29 cellular contexts compared by ENCODE assay signal in genomic region chr17:79535728-79536025, GRCh38.
"Had no signal": no experiment of that assay in that cellular context is flagged by ENCODE, and none has a peak within 500 bp of the region (broad histone marks: within the 10 kb centered on the region; RNA-seq: fewer than 3 reads in every experiment).

No MANE protein-coding gene starts in this region.

- H3K27me3 ChIP-seq: pancreas, right lobe of liver, sigmoid colon, testis, uterus had no signal

- H3K9me3 Mint-ChIP-seq: naive B cell; naive thymus-derived CD8-positive, alpha-beta T cell; nephron progenitor cell; neural crest cell; stimulated activated memory B cell treated with anti-CD40 and anti-IgM and Interleukin-4, amounts not matched to agents 10 μg/mL and 1 μg/mL and 100 μg/mL, for 72 hours; stimulated activated naive CD8-positive, alpha-beta T cell treated with anti-CD3 and anti-CD28 coated beads, Interleukin-15, amount 100 ng/mL, for 72 hours; type B pancreatic cell had no signal

- ATAC-seq: naive thymus-derived CD8-positive, alpha-beta T cell; pancreas; psoas muscle; right cardiac atrium; right lobe of liver; stimulated activated memory B cell treated with anti-CD40 and anti-IgM and Interleukin-4, amounts not matched to agents 10 μg/mL and 1 μg/mL and 100 μg/mL, for 72 hours; stimulated activated naive CD8-positive, alpha-beta T cell treated with anti-CD3 and anti-CD28 coated beads, Interleukin-15, amount 100 ng/mL, for 72 hours; stimulated activated naive CD8-positive, alpha-beta T cell treated with anti-CD3 and anti-CD28 coated beads, Interleukin-15, Interleukin-2, amounts not matched to agents 100 U/mL and 50 U/mL, for 24 hours; upper lobe of right lung had no signal

- H3K4me3 ChIP-seq: pancreas, psoas muscle, right lobe of liver, sigmoid colon, suprapubic skin, testis, tibial artery, transverse colon, upper lobe of right lung, uterus had no signal

- DNase-seq: naive B cell; nephron progenitor cell; occipital lobe; pancreas; right cardiac atrium; sigmoid colon; small intestine; stimulated activated CD4-positive, alpha-beta T cell treated with anti-CD3 and anti-CD28 coated beads, Interleukin-15, amount 100 ng/mL, for 24 hours; stimulated activated CD4-positive, alpha-beta T cell treated with anti-CD3 and anti-CD28 coated beads, Interleukin-2, amount 100 ng/mL, for 24 hours; stimulated activated CD4-positive, alpha-beta T cell treated with anti-CD3 and anti-CD28 coated beads, Interleukin-2, amount 100 ng/mL, for 48 hours; stimulated activated CD4-positive, alpha-beta T cell treated with anti-CD3 and anti-CD28 coated beads, Interleukin-4, amount 100 ng/mL, for 4 hours; stimulated activated CD8-positive, alpha-beta memory T cell treated with anti-CD3 and anti-CD28 coated beads, Interleukin-4, amount 100 ng/mL, for 48 hours; stimulated activated naive CD4-positive, alpha-beta T cell; stimulated activated naive CD8-positive, alpha-beta T cell treated with anti-CD3 and anti-CD28 coated beads, Interleukin-15, amount 100 ng/mL, for 72 hours; stimulated activated naive CD8-positive, alpha-beta T cell treated with anti-CD3 and anti-CD28 coated beads, Interleukin-15, Interleukin-2, amounts not matched to agents 100 U/mL and 50 U/mL, for 24 hours; substantia nigra; testis; tibial artery; transverse colon; upper lobe of right lung; uterus had no signal

- H3K27ac Mint-ChIP-seq: naive thymus-derived CD8-positive, alpha-beta T cell; nephron progenitor cell; progenitor cell of endocrine pancreas; stimulated activated memory B cell treated with anti-CD40 and anti-IgM and Interleukin-4, amounts not matched to agents 10 μg/mL and 1 μg/mL and 100 μg/mL, for 72 hours; type B pancreatic cell had no signal

- H3K36me3 Mint-ChIP-seq: naive B cell; naive thymus-derived CD8-positive, alpha-beta T cell; stimulated activated memory B cell treated with anti-CD40 and anti-IgM and Interleukin-4, amounts not matched to agents 10 μg/mL and 1 μg/mL and 100 μg/mL, for 72 hours; type B pancreatic cell had no signal

- H3K9me3 ChIP-seq: pancreas, psoas muscle, right lobe of liver, sigmoid colon, suprapubic skin, testis, tibial artery, transverse colon, upper lobe of right lung, uterus had no signal

- H3K4me1 Mint-ChIP-seq: naive B cell; naive thymus-derived CD8-positive, alpha-beta T cell; stimulated activated memory B cell treated with anti-CD40 and anti-IgM and Interleukin-4, amounts not matched to agents 10 μg/mL and 1 μg/mL and 100 μg/mL, for 72 hours; stimulated activated naive CD8-positive, alpha-beta T cell treated with anti-CD3 and anti-CD28 coated beads, Interleukin-15, amount 100 ng/mL, for 72 hours had no signal

- H3K36me3 ChIP-seq: pancreas, right lobe of liver, suprapubic skin, tibial artery, transverse colon, upper lobe of right lung, uterus had no signal

- H3K4me3 Mint-ChIP-seq: naive B cell; naive thymus-derived CD8-positive, alpha-beta T cell; nephron progenitor cell; neural crest cell; stimulated activated memory B cell treated with anti-CD40 and anti-IgM and Interleukin-4, amounts not matched to agents 10 μg/mL and 1 μg/mL and 100 μg/mL, for 72 hours; stimulated activated naive CD8-positive, alpha-beta T cell treated with anti-CD3 and anti-CD28 coated beads, Interleukin-15, amount 100 ng/mL, for 72 hours; type B pancreatic cell had no signal

- H3K4me1 ChIP-seq: pancreas, psoas muscle, right lobe of liver, suprapubic skin, testis, tibial artery, transverse colon, upper lobe of right lung, uterus had no signal

- H3K27ac ChIP-seq: pancreas, psoas muscle, right lobe of liver, sigmoid colon, suprapubic skin, testis, tibial artery, transverse colon, upper lobe of right lung, uterus had no signal
